In genomic region chr12:23108957-23109356, GRCh38 we compare ENCODE assay signal across 23 cellular contexts.
"Had no signal": no experiment of that assay in that cellular context is flagged by ENCODE, and none has a peak within 500 bp of the region (broad histone marks: within the 10 kb centered on the region; RNA-seq: fewer than 3 reads in every experiment).

No MANE protein-coding gene starts in this region.

- H3K9me3 ChIP-seq: MG63, Peyer's patch, SJSA1 had no signal

- H3K36me3 ChIP-seq: MG63, Peyer's patch, SJSA1 had no signal

- H2AFZ ChIP-seq: PC-9 had no signal

- DNase-seq: Karpas-422; KG1; MG63; NCI-H1092; NCI-H1105 treated with DMSO at 0.1 percent for 48 hours; NCI-H1417 treated with DMSO at 0.1 percent for 48 hours; NCI-H146; NCI-H1694 treated with DMSO at 0.1 percent for 48 hours; NCI-H1930; NCI-H2081; NCI-H2107; NCI-H2227 treated with DMSO at 0.1 percent for 48 hours; NCI-H524; NCI-H526 treated with DMSO at 0.1 percent for 48 hours; NCI-H748 treated with DMSO at 0.1 percent for 48 hours; NK-92 treated with Interleukin-12 subunit alpha and Interleukin-12 subunit beta, amount 100 ng/mL, for 24 hours; OCI-M1; PC-9; Peyer's patch; SIG-M5 had no signal

- H3K27me3 ChIP-seq: MG63, Peyer's patch, SJSA1 had no signal

- ATAC-seq: Right ventricle myocardium inferior had no signal

- H3K4me1 ChIP-seq: Peyer's patch, SJSA1 had no signal

- H3K27ac ChIP-seq: PC-9, Peyer's patch, SJSA1, SK-N-MC had no signal

- H3K4me3 ChIP-seq: MG63, PC-9, Peyer's patch, SJSA1, SK-N-MC had no signal

- H3K4me2 ChIP-seq: PC-9 had no signal
